25 cellular contexts compared by ENCODE assay signal in genomic region chrX:144648788-144649187, GRCh38.
"Had no signal": no experiment of that assay in that cellular context is flagged by ENCODE, and none has a peak within 500 bp of the region (broad histone marks: within the 10 kb centered on the region; RNA-seq: fewer than 3 reads in every experiment).

No MANE protein-coding gene starts in this region.

- DNase-seq: activated CD4-positive, alpha-beta memory T cell treated with anti-CD3 and anti-CD28 coated beads for 36 hours; activated CD4-positive, alpha-beta T cell treated with anti-CD3 and anti-CD28 coated beads for 36 hours; activated CD4-positive, alpha-beta T cell treated with anti-CD3 and anti-CD28 coated beads, Interleukin-2, amount 10 ng/mL, durations not matched to agents 24 days and 14 days; activated CD4-positive, CD25-positive, alpha-beta regulatory T cell; activated CD4-positive, CD25-positive, alpha-beta regulatory T cell treated with anti-CD3 and anti-CD28 coated beads, Interleukin-2, amount 50 U/mL, for 72 hours; activated CD8-positive, alpha-beta memory T cell treated with anti-CD3 and anti-CD28 coated beads, Interleukin-2, amount 10 ng/mL, durations not matched to agents 7 days and 5 days; activated CD8-positive, alpha-beta memory T cell treated with anti-CD3 and anti-CD28 coated beads, Interleukin-2, amount 50 U/mL, for 4 hours; activated CD8-positive, alpha-beta T cell treated with anti-CD3 and anti-CD28 coated beads, Interleukin-2, amount 10 ng/mL, durations not matched to agents 7 days and 5 days; activated gamma-delta T cell; activated naive CD4-positive, alpha-beta T cell; activated naive CD4-positive, alpha-beta T cell treated with anti-CD3 and anti-CD28 coated beads, Interleukin-2, amount 10 ng/mL, durations not matched to agents 7 days and 5 days; activated naive CD8-positive, alpha-beta T cell treated with anti-CD3 and anti-CD28 coated beads, Interleukin-2, amount 10 ng/mL, durations not matched to agents 7 days and 5 days; activated T-cell treated with anti-CD3 and anti-CD28 coated beads, Interleukin-2, amount 50 U/mL, for 1 hour; activated T-cell treated with anti-CD3 and anti-CD28 coated beads, Interleukin-2, amount 50 U/mL, for 48 hours; amniotic stem cell; anterior cingulate cortex; brain microvascular endothelial cell; dorsolateral prefrontal cortex; effector memory CD4-positive, alpha-beta T cell; endodermal cell; foreskin fibroblast; head of caudate nucleus; hippocampal formation had no signal

- ATAC-seq: activated CD4-positive, alpha-beta T cell treated with anti-CD3 and anti-CD28 coated beads for 36 hours; activated CD8-positive, alpha-beta memory T cell treated with anti-CD3 and anti-CD28 coated beads, Interleukin-2, amount 10 ng/mL, durations not matched to agents 7 days and 5 days; activated CD8-positive, alpha-beta T cell treated with anti-CD3 and anti-CD28 coated beads, Interleukin-2, amount 10 ng/mL, durations not matched to agents 7 days and 5 days; activated naive CD4-positive, alpha-beta T cell treated with anti-CD3 and anti-CD28 coated beads, Interleukin-2, amount 50 U/mL, for 72 hours; esophagus mucosa had no signal
